Comparison of ENCODE assay signal across 8 cellular contexts in genomic region chr6:28867078-28867414, GRCh38. TPM values are rescaled to one million over a fixed set of nuclear protein-coding genes. Genes with fewer than 3 reads are reported as not detected.
A peak's percentile ranks its signal among the peaks of the same experiment; 100 is the strongest.
DNase-seq lines count a peak whose midpoint lies in the region; ATAC-seq and TF ChIP-seq lines count a peak whose summit lies in the region.

No MANE protein-coding gene starts in this region.

- no peak for TF ChIP-seq POLR2A in transverse colon (IDR thresholded peaks at IDR 0.05)

- TF ChIP-seq CTCF in BE2C (IDR thresholded peaks at IDR 0.05; ENCODE audit: low read depth, low read length) (no peak), cardiac fibroblast (IDR thresholded peaks at IDR 0.05; ENCODE audit: low read depth, low read length) (no peak), transverse colon (IDR thresholded peaks at IDR 0.05) (no peak)

- in situ Hi-C loops in transverse colon (cut with MboI; ENCODE audit: low pct_ligation_motif_present in 1 of 4, low pct_unique_long_range_greater_than_20kb in 1 of 4, low sequenced_read_pairs in 3 of 4), result loop anchor here in 1 of 4 donors (10.0 kb wide), 1 partner anchor 118 kb away; no protein-coding TSS in a partner anchor

- H3K36me3 ChIP-seq in BE2C (no peaks in the 10 kb centered on the region), transverse colon (no peaks in the 10 kb centered on the region)

- intact Hi-C loops in transverse colon (cut with DNase I; ENCODE audit: low total_unique reads), result loop anchor here (10.0 kb wide), 1 partner anchor 58 kb away; the partner anchor contains the start of gene TRIM27

- no peak for TF ChIP-seq EP300 in transverse colon (IDR thresholded peaks at IDR 0.05; ENCODE audit: low read depth)

- H3K4me3 ChIP-seq in BE2C (ENCODE audit: low read depth, low read length) (peak overlapping the region; percentile 72), cardiac fibroblast (replicated peaks in 1 of 2; ENCODE audit: low read depth in 2 of 2, low read length in 2 of 2) (peak overlapping the region; percentile 61 to 64), transverse colon (peak overlapping the region in 3 of 4 donors; percentile 62 to 74 (median 73))

- 35 to 38% methylated on average over 4 to 5 of the region's 5 CpGs for WGBS in transverse colon (ENCODE audit: low coverage in 1 of 2), 2 donors

- H3K4me1 ChIP-seq in BE2C (no peaks in the 10 kb centered on the region), transverse colon (peaks cover 0 to 17% (median 11%) of the 10 kb centered on the region in 4 donors)

- peak overlapping the region; percentile 88 to 90 (median 89) for H3K27ac ChIP-seq in transverse colon

- H3K27me3 ChIP-seq in BE2C (no peaks in the 10 kb centered on the region), transverse colon (no peaks in the 10 kb centered on the region)

- no peaks in the 10 kb centered on the region for H3K9me3 ChIP-seq in BE2C
- no peaks in the 10 kb centered on the region for H3K9me3 ChIP-seq in transverse colon

- DNase-seq in BE2C (no peak), NCI-H748 (lab: John Stamatoyannopoulos, UW; ENCODE audit: unreplicated experiment) (peak; percentile 76), cardiac fibroblast (ENCODE audit: low read depth in 2 of 2) (peak; percentile 9 to 23), lung microvascular endothelial cell (ENCODE audit: low read depth in 2 of 2) (peak; percentile 5 to 33), transverse colon (no peak), NCI-H774 (lab: John Stamatoyannopoulos, UW) (no peak), NCI-H1105 treated with DMSO at 0.1 percent for 48 hours (lab: John Stamatoyannopoulos, UW) (no peak)

- ATAC-seq in GM19328 (IDR thresholded peaks at IDR 0.05; ENCODE audit: unreplicated experiment), result peak; percentile 28

RNA-seq across cellular contexts. Expression of gene TRIM27, which starts 56.7 kb away (rescaled TPM):
- 104 TPM for polyA plus RNA-seq in BE2C (2012; ENCODE audit: insufficient read depth, insufficient read length, low read depth)
- total RNA-seq in lung microvascular endothelial cell (40.8 and 58.5 TPM in 2 replicates), transverse colon (100 to 1,000 TPM in 1 of 4 donors, 10 to 100 TPM in 3; 27.3 to 237 (median 48.9) TPM)

Comparison
In these comparisons a context has a peak if more than half of its experiments do, and no peak if none do; other contexts are left out.
1. DNase-seq: peak in NCI-H748 (single experiment), cardiac fibroblast (2 of 2) and lung microvascular endothelial cell (2 of 2); none in BE2C (single experiment), transverse colon (single experiment), NCI-H774 (single experiment) and NCI-H1105 treated with DMSO at 0.1 percent for 48 hours (single experiment).
2. Peak in every context shown above with its lines, with median percentiles within 50 percentile points of each other: H3K4me3 ChIP-seq.